In genomic region chr4:130238121-130238520, GRCh38 we compare ENCODE assay signal across 17 cellular contexts.
"Had no signal": no experiment of that assay in that cellular context is flagged by ENCODE, and none has a peak within 500 bp of the region (broad histone marks: within the 10 kb centered on the region; RNA-seq: fewer than 3 reads in every experiment).

No MANE protein-coding gene starts in this region.

- H3K4me1 ChIP-seq: esophagus squamous epithelium, pancreas, tibial artery had no signal

- ATAC-seq: left ventricle myocardium superior; naive thymus-derived CD8-positive, alpha-beta T cell; pancreas had no signal

- H3K4me3 ChIP-seq: coronary artery, esophagus squamous epithelium, pancreas, tibial artery had no signal

- H3K36me3 Mint-ChIP-seq: activated naive CD8-positive, alpha-beta T cell treated with anti-CD3 and anti-CD28 coated beads, Interleukin-2, amount 10 ng/mL, durations not matched to agents 7 days and 5 days; memory B cell; naive thymus-derived CD8-positive, alpha-beta T cell had no signal

- H3K9me3 ChIP-seq: esophagus squamous epithelium, pancreas, tibial artery had no signal

- H3K9me3 Mint-ChIP-seq: activated CD4-positive, alpha-beta T cell treated with anti-CD3 and anti-CD28 coated beads, Interleukin-2, amount 10 ng/mL, durations not matched to agents 7 days and 5 days; activated T-helper 1 cell treated with anti-CD3 and anti-CD28 coated beads, Interleukin-12 subunit alpha, Interleukin-12 subunit beta, Interleukin-2, Interleukin-4 antibody, amounts not matched to agents 30 ng/mL and 10 ng/mL and 1 ng/mL, durations not matched to agents 14 hours and 24 hours and 36 hours had no signal

- H3K27ac ChIP-seq: coronary artery, esophagus squamous epithelium, pancreas, tibial artery had no signal

- H3K27ac Mint-ChIP-seq: activated CD4-positive, alpha-beta T cell treated with anti-CD3 and anti-CD28 coated beads, Interleukin-2, amount 10 ng/mL, durations not matched to agents 7 days and 5 days; activated naive CD8-positive, alpha-beta T cell treated with anti-CD3 and anti-CD28 coated beads, Interleukin-2, amount 10 ng/mL, durations not matched to agents 7 days and 5 days; activated T-helper 1 cell treated with anti-CD3 and anti-CD28 coated beads, Interleukin-12 subunit alpha, Interleukin-12 subunit beta, Interleukin-2, Interleukin-4 antibody, amounts not matched to agents 30 ng/mL and 10 ng/mL and 1 ng/mL, durations not matched to agents 14 hours and 24 hours and 36 hours; memory B cell; naive thymus-derived CD8-positive, alpha-beta T cell had no signal

- H3K27me3 ChIP-seq: esophagus squamous epithelium, pancreas, tibial artery had no signal

- DNase-seq: activated CD4-positive, alpha-beta T cell treated with anti-CD3 and anti-CD28 coated beads, Interleukin-2, amount 10 ng/mL, durations not matched to agents 7 days and 5 days; activated naive CD4-positive, alpha-beta T cell; activated naive CD8-positive, alpha-beta T cell treated with anti-CD3 and anti-CD28 coated beads, Interleukin-2, amount 10 ng/mL, durations not matched to agents 7 days and 5 days; central memory CD4-positive, alpha-beta T cell; esophagus squamous epithelium; foreskin melanocyte; kidney glomerular epithelial cell; left ventricle myocardium superior; naive thymus-derived CD8-positive, alpha-beta T cell; pancreas; stimulated activated CD4-positive, alpha-beta T cell treated with anti-CD3 and anti-CD28 coated beads, Interleukin-4, amount 100 ng/mL, for 24 hours; stimulated activated naive CD4-positive, alpha-beta T cell; T-helper 2 cell; tibial artery had no signal

- H3K36me3 ChIP-seq: esophagus squamous epithelium, pancreas, tibial artery had no signal

- H3K4me3 Mint-ChIP-seq: activated CD4-positive, alpha-beta T cell treated with anti-CD3 and anti-CD28 coated beads, Interleukin-2, amount 10 ng/mL, durations not matched to agents 7 days and 5 days; activated naive CD8-positive, alpha-beta T cell treated with anti-CD3 and anti-CD28 coated beads, Interleukin-2, amount 10 ng/mL, durations not matched to agents 7 days and 5 days; activated T-helper 1 cell treated with anti-CD3 and anti-CD28 coated beads, Interleukin-12 subunit alpha, Interleukin-12 subunit beta, Interleukin-2, Interleukin-4 antibody, amounts not matched to agents 30 ng/mL and 10 ng/mL and 1 ng/mL, durations not matched to agents 14 hours and 24 hours and 36 hours; memory B cell; naive thymus-derived CD8-positive, alpha-beta T cell had no signal

- H3K27me3 Mint-ChIP-seq: activated CD4-positive, alpha-beta T cell treated with anti-CD3 and anti-CD28 coated beads, Interleukin-2, amount 10 ng/mL, durations not matched to agents 7 days and 5 days; activated naive CD8-positive, alpha-beta T cell treated with anti-CD3 and anti-CD28 coated beads, Interleukin-2, amount 10 ng/mL, durations not matched to agents 7 days and 5 days; memory B cell; naive thymus-derived CD8-positive, alpha-beta T cell had no signal
